In genomic region chr3:193812078-193812725, GRCh38 we compare ENCODE assay signal across 17 cellular contexts.
DNase-seq lines count a peak whose midpoint lies in the region; TF ChIP-seq lines count a peak whose summit lies in the region.
"Had no signal": no experiment of that assay in that cellular context is flagged by ENCODE, and none has a peak within 500 bp of the region (broad histone marks: within the 10 kb centered on the region; RNA-seq: fewer than 3 reads in every experiment).

No MANE protein-coding gene starts in this region.

- peak overlapping the region; percentile 44 for H3K4me2 ChIP-seq in OCI-LY3 (ENCODE audit: low read length)

- H3K9ac ChIP-seq in OCI-LY3 (ENCODE audit: low read length) (no peak overlapping the region), iPS-15b (ENCODE audit: low read depth, low read length) (no peak overlapping the region)

- H3K4me1 ChIP-seq in OCI-LY3 (ENCODE audit: low read length) (peaks cover 39% of the 10 kb centered on the region), iPS-15b (ENCODE audit: control insufficient read depth, insufficient read depth, low read length) (peaks cover 56% of the 10 kb centered on the region)

- no peak overlapping the region for H3K27ac ChIP-seq in OCI-LY3 (ENCODE audit: low read length)
- H3K27ac ChIP-seq: 22Rv1, SJCRH30 had no signal

- no peaks in the 10 kb centered on the region for H4K20me1 ChIP-seq in OCI-LY3 (ENCODE audit: insufficient read depth, low read length)

- H3K9me3 ChIP-seq in OCI-LY3 (ENCODE audit: insufficient read depth, low read length) (no peaks in the 10 kb centered on the region), iPS-15b (ENCODE audit: control insufficient read depth, insufficient read depth, low read length) (no peaks in the 10 kb centered on the region)
- H3K9me3 ChIP-seq: SJCRH30 had no signal

- peaks cover 5% of the 10 kb centered on the region; the same call in 1 of the 2 replicates for H3K27me3 ChIP-seq in OCI-LY3 (ENCODE audit: low read depth, low read length)
- H3K27me3 ChIP-seq in iPS-15b (ENCODE audit: control insufficient read depth, insufficient read depth, low read length): peaks cover 19% of the 10 kb centered on the region
- H3K27me3 ChIP-seq: SJCRH30 had no signal

- no peaks in the 10 kb centered on the region for H3K36me3 ChIP-seq in OCI-LY3 (replicated peaks; ENCODE audit: low read depth, low read length)
- H3K36me3 ChIP-seq in iPS-15b (ENCODE audit: control insufficient read depth, insufficient read depth, low read length): no peaks in the 10 kb centered on the region
- H3K36me3 ChIP-seq: SJCRH30 had no signal

- TF ChIP-seq CTCF in OCI-LY3 (IDR thresholded peaks at IDR 0.05; ENCODE audit: low read depth, low read length): no peak

- DNase-seq in NCI-H187 treated with DMSO at 0.1 percent for 48 hours (lab: John Stamatoyannopoulos, UW): peak; percentile 26
- no peak for DNase-seq in NCI-H187 (lab: John Stamatoyannopoulos, UW)
- peak; percentile 14 for DNase-seq in ureter (ENCODE audit: low spot score)
- DNase-seq in occipital lobe (lab: John Stamatoyannopoulos, UW): no peak
- no peak for DNase-seq in cerebellar nuclear complex (lab: John Stamatoyannopoulos, UW)
- DNase-seq in SKM-1 (lab: John Stamatoyannopoulos, UW; ENCODE audit: unreplicated experiment): no peak
- DNase-seq: CD8-positive, alpha-beta memory T cell; DMS 273 treated with DMSO at 0.1 percent for 48 hours; NCI-H1092; NCI-H1694; NCI-H2171 treated with DMSO at 0.1 percent for 48 hours; RPMI8226; SJCRH30; SW 1271 had no signal

- H2AFZ ChIP-seq in OCI-LY3 (ENCODE audit: low read depth, low read length): no peak overlapping the region

- H3K79me2 ChIP-seq in OCI-LY3 (ENCODE audit: low read length): no peaks in the 10 kb centered on the region

- H3K4me3 ChIP-seq in OCI-LY3 (ENCODE audit: low read length) (no peak overlapping the region), iPS-15b (ENCODE audit: low read depth, low read length) (peak overlapping the region; percentile 26)
- H3K4me3 ChIP-seq: SJCRH30 had no signal

Comparison
In these comparisons a context has a peak if more than half of its experiments do, and no peak if none do; other contexts are left out.
1. DNase-seq: peak in NCI-H187 treated with DMSO at 0.1 percent for 48 hours (single experiment) and ureter (single experiment); none in NCI-H187 (0 of 2), occipital lobe (single experiment), cerebellar nuclear complex (0 of 2) and SKM-1 (single experiment).